Comparison of ENCODE assay signal across 8 cellular contexts in genomic region chr20:16481977-16482376, GRCh38.
"Had no signal": no experiment of that assay in that cellular context is flagged by ENCODE, and none has a peak within 500 bp of the region (broad histone marks: within the 10 kb centered on the region; RNA-seq: fewer than 3 reads in every experiment).

No MANE protein-coding gene starts in this region.

- H3K4me3 ChIP-seq: GM12878 had no signal

- FAIRE-seq: G401.6, GM12878, GM12891, GM12892, GM18507, GM19239 had no signal

- ATAC-seq: GM12878 had no signal

- DNase-seq: GDM1, GF-D8 had no signal
